2 cellular contexts compared by ENCODE assay signal in the genomic region with DNA sequence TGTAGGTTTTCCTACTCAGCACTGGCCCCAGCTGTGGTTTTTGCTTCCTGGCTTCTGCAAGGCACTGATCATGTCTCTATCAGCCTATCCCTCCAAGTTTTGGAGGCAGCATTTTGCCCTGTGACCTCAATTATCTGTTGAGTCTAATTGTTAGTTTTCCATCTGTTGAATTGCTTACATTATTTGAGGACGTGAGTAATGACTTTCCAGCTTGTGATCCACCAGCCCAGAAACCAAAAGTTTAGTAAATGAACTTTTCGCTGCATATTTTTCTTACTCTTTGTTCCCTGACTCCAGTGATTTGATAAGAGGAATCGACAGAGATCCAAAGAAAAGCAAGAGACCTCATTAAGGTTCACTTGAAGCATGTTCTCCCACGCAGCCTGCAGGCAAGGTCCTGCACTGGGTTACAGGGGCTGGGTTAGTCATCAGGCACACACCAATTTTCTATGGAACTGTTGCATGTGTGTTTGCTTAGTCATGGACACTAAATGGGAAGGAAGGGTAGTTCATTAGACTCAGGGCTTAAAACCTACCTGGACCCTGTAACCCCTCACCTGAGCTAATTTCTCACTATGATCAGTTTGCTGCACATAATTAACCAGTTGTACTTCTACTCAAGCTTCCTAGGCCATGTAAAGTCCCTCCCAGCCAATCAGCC.
TF ChIP-seq lines count a peak whose summit lies in the region.

No MANE protein-coding gene starts in this region.

TF ChIP-seq in H1, 55 proteins besides CTCF, POLR2A, EP300 and RAD21:
- TF ChIP-seq SP2 (IDR thresholded peaks at IDR 0.05; ENCODE audit: low read length) (no peak), KDM5A (IDR thresholded peaks at IDR 0.05; ENCODE audit: low read length) (no peak), SUZ12 (IDR thresholded peaks at IDR 0.05; ENCODE audit: low read length) (no peak), TAF7 (optimal IDR thresholded peaks at IDR 0.05; ENCODE audit: borderline replicate concordance, low read depth, low read length) (no peak), TCF12 (IDR thresholded peaks at IDR 0.05; ENCODE audit: low read depth, low read length) (no peak)
TF ChIP-seq in H1: peak in this region for 0.

TF ChIP-seq in HepG2, 621 proteins besides CTCF, POLR2A, EP300 and RAD21:
- peak; percentile 77 for TF ChIP-seq FOSL2 (CRISPR knock-in tag; IDR thresholded peaks at IDR 0.05)
- peak; percentile 62; the same call in 1 of the 2 replicates for TF ChIP-seq ZNF644 (CRISPR knock-in tag; IDR thresholded peaks at IDR 0.05; ENCODE audit: low read depth)
- TF ChIP-seq NFE2 (CRISPR knock-in tag; IDR thresholded peaks at IDR 0.05), result no peak
